Comparison of ENCODE assay signal across 2 cellular contexts in the genomic region with DNA sequence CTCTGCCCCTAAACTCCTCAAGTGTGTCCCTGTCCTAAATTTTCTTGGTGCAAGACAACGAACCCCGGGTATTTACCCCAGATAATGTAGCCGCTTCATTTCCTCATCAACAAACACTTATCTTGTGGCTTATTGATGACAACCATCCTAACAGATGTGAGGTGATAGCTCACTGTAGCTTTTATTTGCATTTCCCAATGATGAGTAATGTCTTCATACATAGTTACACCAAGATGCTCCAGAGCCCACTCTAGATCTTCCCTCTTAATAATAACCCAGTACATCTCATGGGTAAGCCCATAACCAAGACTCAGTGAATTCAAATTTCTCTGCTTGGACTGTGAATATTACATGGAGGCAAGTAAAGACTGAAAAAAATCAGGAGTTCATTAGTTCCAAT.
TF ChIP-seq lines count a peak whose summit lies in the region.

No MANE protein-coding gene starts in this region.

TF ChIP-seq in IMR-90, 13 proteins besides CTCF, POLR2A, EP300 and RAD21:
- TF ChIP-seq CEBPB (IDR thresholded peaks at IDR 0.05; ENCODE audit: low read depth, low read length) (peak; percentile 34; the same call in 1 of the 2 replicates), CHD1 (IDR thresholded peaks at IDR 0.05; ENCODE audit: low read depth, low read length) (no peak), FOS (IDR thresholded peaks at IDR 0.05; ENCODE audit: low read depth, low read length) (peak; percentile 45)

TF ChIP-seq in K562, 482 proteins besides CTCF, POLR2A, EP300 and RAD21:
- TF ChIP-seq CBFA2T3 (IDR thresholded peaks at IDR 0.05) (peak; percentile 17; the same call in 1 of the 2 replicates), TEAD4 (IDR thresholded peaks at IDR 0.05; ENCODE audit: low read length) (peak; percentile 32; the same call in 1 of the 2 replicates), TEAD4 (CRISPR knock-in tag; IDR thresholded peaks at IDR 0.05; ENCODE audit: borderline replicate concordance) (no peak), CEBPG (CRISPR knock-in tag; IDR thresholded peaks at IDR 0.05) (no peak), CEBPG (tag; conservative IDR thresholded peaks at IDR 0.05 in 1 of 2, IDR thresholded peaks at IDR 0.05 in 1 of 2) (0 out of 4 replicates have a peak, but pooled peaks of 1 of the 2 experiments have one; percentile 19), KAT8 (IDR thresholded peaks at IDR 0.05; ENCODE audit: low read depth) (no peak), NUFIP1 (IDR thresholded peaks at IDR 0.05; ENCODE audit: partially characterized antibody) (no peak), FOSL1 (tag; conservative IDR thresholded peaks at IDR 0.05) (peak; percentile 48), TCF3 (CRISPR knock-in tag; IDR thresholded peaks at IDR 0.05) (peak; percentile 17; the same call in 1 of the 2 replicates)
- TF ChIP-seq, protein P1, sequence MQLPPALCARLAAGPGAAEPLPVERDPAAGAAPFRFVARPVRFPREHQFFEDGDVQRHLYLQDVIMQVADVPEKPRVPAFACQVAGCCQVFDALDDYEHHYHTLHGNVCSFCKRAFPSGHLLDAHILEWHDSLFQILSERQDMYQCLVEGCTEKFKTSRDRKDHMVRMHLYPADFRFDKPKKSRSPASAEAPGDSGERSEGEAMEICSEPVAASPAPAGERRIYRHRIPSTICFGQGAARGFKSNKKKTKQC (CRISPR knock-in tag; IDR thresholded peaks at IDR 0.05) = no peak
